Comparison of ENCODE assay signal across 1 cellular context in genomic region chr1:114153621-114154145, GRCh38.
TF ChIP-seq lines count a peak whose summit lies in the region.

SYT6 (minus strand) TSS chr1:114153869; CDS start chr1:114153772, 97 bp downstream.

TF ChIP-seq in HepG2, 621 proteins besides CTCF, POLR2A, EP300 and RAD21 (continued from another document):
- no peak for TF ChIP-seq NCOA5 (CRISPR knock-in tag; IDR thresholded peaks at IDR 0.05)
- TF ChIP-seq ZNF510 (CRISPR knock-in tag; IDR thresholded peaks at IDR 0.05; ENCODE audit: low read depth) = no peak
- no peak for TF ChIP-seq ZNF547 (CRISPR knock-in tag; IDR thresholded peaks at IDR 0.05)
- TF ChIP-seq ZNF253 (CRISPR knock-in tag; IDR thresholded peaks at IDR 0.05; ENCODE audit: borderline replicate concordance) = no peak
- TF ChIP-seq ZNF724P (CRISPR knock-in tag; IDR thresholded peaks at IDR 0.05; ENCODE audit: borderline replicate concordance) = no peak
- TF ChIP-seq ELF4 (CRISPR knock-in tag; IDR thresholded peaks at IDR 0.05; ENCODE audit: borderline replicate concordance) = no peak
- TF ChIP-seq ZNF333 (CRISPR knock-in tag; IDR thresholded peaks at IDR 0.05; ENCODE audit: borderline replicate concordance) = no peak
- TF ChIP-seq TBP (CRISPR knock-in tag; IDR thresholded peaks at IDR 0.05) = no peak
- TF ChIP-seq ZNF609 (CRISPR knock-in tag; IDR thresholded peaks at IDR 0.05; ENCODE audit: borderline replicate concordance) = no peak
